ENCODE assay signal across 13 cellular contexts in the genomic region with DNA sequence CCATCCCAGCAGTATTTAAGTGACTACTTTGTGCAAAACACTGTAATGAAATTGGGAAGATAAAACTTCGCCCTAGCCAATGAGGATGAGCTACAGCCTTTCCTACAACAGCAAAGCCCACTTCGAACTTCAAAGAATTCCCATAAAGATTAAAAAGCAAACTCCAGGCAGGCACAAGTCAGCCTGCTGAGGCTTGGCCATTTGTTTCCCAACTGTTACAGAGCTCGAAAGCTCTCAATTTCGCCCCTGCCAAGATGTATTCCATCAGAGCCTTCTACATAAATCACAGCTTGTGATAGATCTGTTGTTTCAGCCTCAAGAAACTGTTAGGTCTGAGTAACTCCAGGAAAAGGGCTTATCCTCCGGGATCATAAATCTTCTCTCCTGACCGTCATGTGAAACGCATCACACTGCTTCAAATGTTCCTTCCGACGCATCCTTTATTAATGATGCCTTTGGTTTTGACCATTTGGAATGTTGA.
A peak's percentile ranks its signal among the peaks of the same experiment; 100 is the strongest.
DNase-seq lines count a peak whose midpoint lies in the region; ATAC-seq and TF ChIP-seq lines count a peak whose summit lies in the region.
"Had no signal": no experiment of that assay in that cellular context is flagged by ENCODE, and none has a peak within 500 bp of the region (broad histone marks: within the 10 kb centered on the region; RNA-seq: fewer than 3 reads in every experiment).

No MANE protein-coding gene starts in this region.

- H3K4me3 Mint-ChIP-seq in GM23338 (no peak overlapping the region), brain (peak overlapping the region in 3 of 5 experiments; percentile 42 to 59 (median 44))
- H3K4me3 Mint-ChIP-seq: CD4-positive, alpha-beta T cell; stimulated activated naive CD8-positive, alpha-beta T cell treated with anti-CD3 and anti-CD28 coated beads, Interleukin-15, Interleukin-2, amounts not matched to agents 100 ng/mL and 50 ng/mL, for 24 hours had no signal

- H3K36me3 ChIP-seq in GM23338 (ENCODE audit: insufficient read depth), result no peaks in the 10 kb centered on the region
- no peaks in the 10 kb centered on the region for H3K36me3 ChIP-seq in subcutaneous abdominal adipose tissue (ENCODE audit: control insufficient read depth in 5 of 5, insufficient read depth in 5 of 5, low read length in 5 of 5)
- no peaks in the 10 kb centered on the region for H3K36me3 ChIP-seq in MM.1S (replicated peaks; ENCODE audit: insufficient read depth, low read length)
- H3K36me3 ChIP-seq in effector memory CD4-positive, alpha-beta T cell (ENCODE audit: control insufficient read depth, insufficient read depth, low read length), result no peaks in the 10 kb centered on the region

- H3K9ac ChIP-seq in subcutaneous abdominal adipose tissue (ENCODE audit: low read length in 5 of 5) (no peak overlapping the region), MM.1S (ENCODE audit: low read length) (no peak overlapping the region)

- H3K27ac Mint-ChIP-seq in GM23338, result no peak overlapping the region
- H3K27ac Mint-ChIP-seq in brain, result peak overlapping the region; percentile 56 to 93 (median 86)
- H3K27ac Mint-ChIP-seq: CD4-positive, alpha-beta T cell; stimulated activated naive CD8-positive, alpha-beta T cell treated with anti-CD3 and anti-CD28 coated beads, Interleukin-15, Interleukin-2, amounts not matched to agents 100 ng/mL and 50 ng/mL, for 24 hours had no signal

- DNase-seq in GM23338 (ENCODE audit: low spot score), result no peak
- peak; percentile 78 for DNase-seq in islet precursor cell
- no peak for DNase-seq in activated gamma-delta T cell treated with Interleukin-2 at 50 U/mL for 16 hours
- DNase-seq in MM.1S, result no peak
- DNase-seq in effector memory CD4-positive, alpha-beta T cell, result no peak
- DNase-seq: activated naive CD4-positive, alpha-beta T cell; CD4-positive, alpha-beta T cell; central memory CD4-positive, alpha-beta T cell; NCI-H1694 treated with DMSO at 0.1 percent for 48 hours; Right ventricle myocardium superior had no signal

- H3K9me3 Mint-ChIP-seq in GM23338, result no peaks in the 10 kb centered on the region; the same call in 2 of the 3 replicates
- peaks cover 0 to 7% (median 0%) of the 10 kb centered on the region in 5 experiments for H3K9me3 Mint-ChIP-seq in brain
- H3K9me3 Mint-ChIP-seq: CD4-positive, alpha-beta T cell; stimulated activated naive CD8-positive, alpha-beta T cell treated with anti-CD3 and anti-CD28 coated beads, Interleukin-15, Interleukin-2, amounts not matched to agents 100 ng/mL and 50 ng/mL, for 24 hours had no signal

- H4K20me1 ChIP-seq in GM23338 (replicated peaks; ENCODE audit: insufficient read depth) (no peaks in the 10 kb centered on the region), MM.1S (ENCODE audit: insufficient read depth, low read length) (no peaks in the 10 kb centered on the region)

- H3K4me1 Mint-ChIP-seq in GM23338 (peaks cover 18% of the 10 kb centered on the region), brain (peaks cover 40% of the 10 kb centered on the region)

- H3K27me3 ChIP-seq in GM23338 (ENCODE audit: insufficient read depth), result no peaks in the 10 kb centered on the region
- no peaks in the 10 kb centered on the region for H3K27me3 ChIP-seq in subcutaneous abdominal adipose tissue (ENCODE audit: control insufficient read depth in 5 of 5, insufficient read depth in 4 of 5, low read length in 5 of 5)
- no peaks in the 10 kb centered on the region for H3K27me3 ChIP-seq in MM.1S (replicated peaks; ENCODE audit: insufficient read depth, low read length)
- H3K27me3 ChIP-seq in effector memory CD4-positive, alpha-beta T cell (replicated peaks; ENCODE audit: control insufficient read depth, insufficient read depth, low read length, poor library complexity, severe bottlenecking), result no peaks in the 10 kb centered on the region

- H3K27me3 Mint-ChIP-seq in GM23338 (ENCODE audit: insufficient read depth, low read depth, poor library complexity), result peaks cover 12% of the 10 kb centered on the region
- H3K27me3 Mint-ChIP-seq in brain, result peaks cover 5% of the 10 kb centered on the region

- H3K36me3 Mint-ChIP-seq in GM23338 (ENCODE audit: low read depth) (no peaks in the 10 kb centered on the region), brain (no peaks in the 10 kb centered on the region)

- H3K4me3 ChIP-seq in GM23338 (no peak overlapping the region), subcutaneous abdominal adipose tissue (ENCODE audit: low read depth in 1 of 5, low read length in 5 of 5) (no peak overlapping the region), MM.1S (ENCODE audit: low read length) (no peak overlapping the region)
- H3K4me3 ChIP-seq in effector memory CD4-positive, alpha-beta T cell (ENCODE audit: insufficient read depth, low read depth, low read length, poor library complexity, severe bottlenecking), result no peak overlapping the region

- no peaks in the 10 kb centered on the region for H3K9me3 ChIP-seq in subcutaneous abdominal adipose tissue (ENCODE audit: control insufficient read depth in 5 of 5, low read length in 5 of 5)
- H3K9me3 ChIP-seq in MM.1S (replicated peaks; ENCODE audit: insufficient read depth, low read length), result no peaks in the 10 kb centered on the region
- no peaks in the 10 kb centered on the region for H3K9me3 ChIP-seq in effector memory CD4-positive, alpha-beta T cell (ENCODE audit: control insufficient read depth, low read length)

- H3K9me2 ChIP-seq in GM23338 (ENCODE audit: insufficient read depth) (no peaks in the 10 kb centered on the region), MM.1S (replicated peaks; ENCODE audit: insufficient read depth, low read length) (no peaks in the 10 kb centered on the region)

- H3K4me2 ChIP-seq in GM23338 (no peak overlapping the region), MM.1S (ENCODE audit: low read depth, low read length) (no peak overlapping the region)

- peak overlapping the region; percentile 58 for H2AFZ ChIP-seq in GM23338
- no peak overlapping the region for H2AFZ ChIP-seq in MM.1S (ENCODE audit: low read length)

- ATAC-seq in GM23338, result no peak

- no peak overlapping the region for H3K27ac ChIP-seq in GM23338 (ENCODE audit: low read depth)
- H3K27ac ChIP-seq in subcutaneous abdominal adipose tissue (ENCODE audit: low read depth, low read length), result peak overlapping the region; percentile 51
- H3K27ac ChIP-seq in MM.1S (ENCODE audit: low read length), result no peak overlapping the region
- H3K27ac ChIP-seq in effector memory CD4-positive, alpha-beta T cell (ENCODE audit: insufficient read depth, low read length, poor library complexity, severe bottlenecking), result no peak overlapping the region

- H3K4me1 ChIP-seq in GM23338 (ENCODE audit: insufficient read depth) (no peaks in the 10 kb centered on the region), subcutaneous abdominal adipose tissue (ENCODE audit: control insufficient read depth in 5 of 5, insufficient read depth in 5 of 5, low read length in 5 of 5) (peaks cover 0 to 20% (median 18%) of the 10 kb centered on the region in 5 donors), MM.1S (ENCODE audit: low read length) (no peaks in the 10 kb centered on the region)
- H3K4me1 ChIP-seq in effector memory CD4-positive, alpha-beta T cell (ENCODE audit: control insufficient read depth, insufficient read depth, low read length, poor library complexity, severe bottlenecking), result no peaks in the 10 kb centered on the region

- TF ChIP-seq CTCF in GM23338 (conservative IDR thresholded peaks at IDR 0.05; ENCODE audit: low read depth in 2 of 2) (no peak), brain (conservative IDR thresholded peaks at IDR 0.05) (no peak), MM.1S (IDR thresholded peaks at IDR 0.05; ENCODE audit: low read length) (no peak)

- no peaks in the 10 kb centered on the region for H3K79me2 ChIP-seq in GM23338 (replicated peaks; ENCODE audit: insufficient read depth)
- no peaks in the 10 kb centered on the region for H3K79me2 ChIP-seq in MM.1S (ENCODE audit: low read length)

- H3F3A ChIP-seq in GM23338 (replicated peaks; ENCODE audit: low read depth) (no peaks in the 10 kb centered on the region), MM.1S (ENCODE audit: insufficient read depth, low read length) (no peaks in the 10 kb centered on the region)

TF ChIP-seq in GM23338, 12 proteins besides CTCF, POLR2A, EP300 and RAD21 (continues in another document):
- TF ChIP-seq JUNB (IDR thresholded peaks at IDR 0.05; ENCODE audit: unreplicated experiment) (no peak), ZNF331 (CRISPR knock-in tag; IDR thresholded peaks at IDR 0.05; ENCODE audit: low read depth) (no peak), EZH2phosphoT487 (IDR thresholded peaks at IDR 0.05; ENCODE audit: unreplicated experiment) (no peak)
